ENCODE assay signal across 7 cellular contexts in the genomic region with DNA sequence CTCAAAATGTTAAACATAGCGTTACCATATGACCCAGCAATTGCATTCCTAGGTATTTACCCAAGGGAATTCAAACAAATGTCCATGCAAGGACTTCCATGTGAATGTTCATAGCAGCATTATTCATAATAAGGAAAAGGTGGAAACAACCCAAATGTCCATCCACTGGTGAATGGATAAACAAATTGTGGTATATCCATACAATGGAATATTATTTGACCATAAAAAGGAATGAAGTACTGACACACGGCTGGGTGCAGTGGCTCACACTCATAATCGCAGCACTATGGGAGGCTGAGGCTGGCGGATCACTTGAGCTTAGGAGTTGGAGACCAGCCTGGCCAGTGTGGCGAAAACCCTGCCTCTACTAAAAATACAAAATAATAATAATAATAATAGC. TPM values are rescaled to one million over a fixed set of nuclear protein-coding genes. Genes with fewer than 3 reads are reported as not detected.
"Had no signal": no experiment of that assay in that cellular context is flagged by ENCODE, and none has a peak within 500 bp of the region (broad histone marks: within the 10 kb centered on the region; RNA-seq: fewer than 3 reads in every experiment).

No MANE protein-coding gene starts in this region.

- ATAC-seq: HepG2 had no signal

- H3K4me3 Mint-ChIP-seq: IgD-negative memory B cell had no signal

- FAIRE-seq: HepG2 had no signal

- H3K27ac ChIP-seq: HL-60 had no signal

- H3K27ac Mint-ChIP-seq: IgD-negative memory B cell had no signal

- DNase-seq: IMR-90, KBM-7, KG1 had no signal

RNA-seq across cellular contexts. Expression of a gene that starts 47.5 kb away (rescaled TPM):
- total RNA-seq: HepG2, HT1080, IMR-90 had no signal
- polyA plus RNA-seq: HepG2, IgD-negative memory B cell, IMR-90 had no signal
